Comparison of ENCODE assay signal across 18 cellular contexts in the genomic region with DNA sequence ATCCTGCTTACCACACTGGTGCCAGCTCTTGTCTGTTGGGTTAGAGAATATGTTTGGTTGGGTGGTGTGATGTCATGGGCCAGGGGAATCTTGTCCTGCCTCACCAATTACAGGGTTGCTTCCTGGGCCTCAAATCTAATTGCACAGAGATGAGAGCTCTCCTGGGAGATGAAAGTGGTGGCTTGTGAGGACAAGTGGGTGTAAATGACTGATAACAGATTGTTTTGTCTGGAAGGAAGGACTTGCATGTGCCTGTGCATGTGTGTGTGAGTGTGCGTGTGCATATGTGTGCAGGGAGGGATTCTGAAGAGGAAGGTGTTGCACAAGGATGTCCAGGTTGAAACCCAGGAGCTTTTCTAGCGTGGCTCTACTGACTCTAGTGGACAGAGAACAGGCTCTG.
"Had no signal": no experiment of that assay in that cellular context is flagged by ENCODE, and none has a peak within 500 bp of the region (broad histone marks: within the 10 kb centered on the region; RNA-seq: fewer than 3 reads in every experiment).

No MANE protein-coding gene starts in this region.

- H3K27ac ChIP-seq: cardiac muscle cell, esophagus muscularis mucosa, neutrophil, pancreas, right lobe of liver, tibial nerve had no signal

- H3K36me3 Mint-ChIP-seq: activated naive CD4-positive, alpha-beta T cell treated with anti-CD3 and anti-CD28 coated beads, Interleukin-2, amount 50 U/mL, for 72 hours; memory B cell had no signal

- H3K27me3 Mint-ChIP-seq: stimulated activated naive CD8-positive, alpha-beta T cell treated with anti-CD3 and anti-CD28 coated beads, Interleukin-15, Interleukin-2, amounts not matched to agents 100 ng/mL and 50 ng/mL, for 24 hours had no signal

- ATAC-seq: activated naive CD4-positive, alpha-beta T cell treated with anti-CD3 and anti-CD28 coated beads, Interleukin-2, amount 50 U/mL, for 72 hours; left ventricle myocardium superior; pancreas; right lobe of liver had no signal

- H3K27ac Mint-ChIP-seq: activated naive CD4-positive, alpha-beta T cell treated with anti-CD3 and anti-CD28 coated beads, Interleukin-2, amount 50 U/mL, for 72 hours; memory B cell; stimulated activated naive CD8-positive, alpha-beta T cell treated with anti-CD3 and anti-CD28 coated beads, Interleukin-15, Interleukin-2, amounts not matched to agents 100 ng/mL and 50 ng/mL, for 24 hours had no signal

- H3K9me3 Mint-ChIP-seq: activated naive CD4-positive, alpha-beta T cell treated with anti-CD3 and anti-CD28 coated beads, Interleukin-2, amount 50 U/mL, for 72 hours; immature natural killer cell; memory B cell; stimulated activated naive CD8-positive, alpha-beta T cell treated with anti-CD3 and anti-CD28 coated beads, Interleukin-15, Interleukin-2, amounts not matched to agents 100 ng/mL and 50 ng/mL, for 24 hours had no signal

- H3K4me3 Mint-ChIP-seq: memory B cell; stimulated activated naive CD8-positive, alpha-beta T cell treated with anti-CD3 and anti-CD28 coated beads, Interleukin-15, Interleukin-2, amounts not matched to agents 100 ng/mL and 50 ng/mL, for 24 hours had no signal

- H3K4me1 Mint-ChIP-seq: memory B cell had no signal

- DNase-seq: activated CD4-positive, alpha-beta T cell treated with anti-CD3 and anti-CD28 coated beads, Interleukin-2, amount 50 U/mL, for 4 hours; activated gamma-delta T cell treated with Interleukin-2 at 50 U/mL for 16 hours; dermis blood vessel endothelial cell; effector memory CD4-positive, alpha-beta T cell; immature natural killer cell; left ventricle myocardium superior; pancreas; right lobe of liver; small intestine; stimulated activated CD4-positive, alpha-beta T cell treated with anti-CD3 and anti-CD28 coated beads, Interleukin-15, amount 100 ng/mL, for 24 hours; stimulated activated CD4-positive, alpha-beta T cell treated with anti-CD3 and anti-CD28 coated beads, Interleukin-2, amount 100 ng/mL, for 48 hours had no signal
